Comparison of ENCODE assay signal across 13 cellular contexts in the genomic region with DNA sequence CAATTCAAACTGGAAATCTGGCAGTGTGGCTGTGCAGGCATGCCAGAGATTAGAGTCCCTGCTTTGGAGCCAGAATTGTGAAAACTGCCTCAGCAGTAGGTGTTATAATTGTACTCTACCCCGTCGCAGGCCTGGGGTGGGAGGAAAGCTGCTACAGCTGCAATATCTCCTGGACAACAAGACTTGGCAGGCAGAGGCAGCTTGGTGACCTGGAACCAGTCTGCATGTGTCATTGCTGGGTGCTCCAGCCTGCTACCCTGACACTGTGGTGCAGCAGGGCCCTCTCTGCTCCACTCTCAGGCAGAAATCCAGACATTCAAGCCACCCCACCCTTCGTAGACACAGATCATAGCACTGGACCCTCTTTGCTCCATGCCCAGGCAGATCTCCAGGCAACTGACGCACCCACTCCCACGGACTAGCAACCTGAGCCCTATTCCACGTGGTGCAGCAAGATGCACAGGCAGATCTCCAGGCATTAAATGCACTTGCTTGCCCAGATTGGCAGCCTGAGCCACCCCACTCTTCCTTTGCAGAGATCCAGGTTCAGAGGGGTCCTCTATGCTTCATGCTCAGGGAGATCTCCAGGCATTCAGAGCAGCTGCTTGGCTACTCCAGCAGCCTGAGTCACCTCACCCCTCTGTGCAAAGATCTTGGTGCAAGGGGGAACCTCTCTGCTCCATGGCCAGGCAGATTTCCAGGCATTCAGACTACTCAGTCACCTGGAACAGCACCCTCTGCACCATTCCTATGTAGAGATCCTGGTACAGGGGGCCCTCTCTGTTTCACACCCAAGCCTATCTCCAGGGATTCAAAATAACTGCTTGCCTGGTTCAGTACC.
DNase-seq lines count a peak whose midpoint lies in the region; ATAC-seq and TF ChIP-seq lines count a peak whose summit lies in the region.
"Had no signal": no experiment of that assay in that cellular context is flagged by ENCODE, and none has a peak within 500 bp of the region (broad histone marks: within the 10 kb centered on the region; RNA-seq: fewer than 3 reads in every experiment).

No MANE protein-coding gene starts in this region.

- H3K36me3 ChIP-seq in BE2C: no peaks in the 10 kb centered on the region
- no peaks in the 10 kb centered on the region for H3K36me3 ChIP-seq in fibroblast of lung (ENCODE audit: control insufficient read depth, insufficient read depth, low read length)

- no peak overlapping the region for H3K4me2 ChIP-seq in fibroblast of lung (ENCODE audit: extremely low read depth, insufficient read depth, low read length)

- no peak overlapping the region for H3K4me3 Mint-ChIP-seq in mesothelial cell of epicardium
- H3K4me3 Mint-ChIP-seq: memory B cell; T-helper 2 cell treated with Interferon-gamma antibody and Interleukin-4, amounts not matched to agents 5 μg/mL and 100 μg/mL, for 36 hours had no signal

- no peak overlapping the region for H2AFZ ChIP-seq in fibroblast of lung (ENCODE audit: low read length)

- H3K27me3 ChIP-seq in BE2C (no peaks in the 10 kb centered on the region), fibroblast of lung (ENCODE audit: control insufficient read depth, insufficient read depth, low read length) (no peaks in the 10 kb centered on the region)
- H3K27me3 ChIP-seq: body of pancreas had no signal

- no peak overlapping the region for H3K27ac Mint-ChIP-seq in mesothelial cell of epicardium
- H3K27ac Mint-ChIP-seq: memory B cell; T-helper 2 cell treated with Interferon-gamma antibody and Interleukin-4, amounts not matched to agents 5 μg/mL and 100 μg/mL, for 36 hours had no signal

- TF ChIP-seq CTCF in BE2C (IDR thresholded peaks at IDR 0.05; ENCODE audit: low read depth, low read length) (no peak), RWPE1 (conservative IDR thresholded peaks at IDR 0.05; ENCODE audit: low read depth) (no peak), fibroblast of lung (conservative IDR thresholded peaks at IDR 0.05 in 1 of 2, IDR thresholded peaks at IDR 0.05 in 1 of 2; ENCODE audit: low read depth in 1 of 2, low read length in 2 of 2) (no peak), omental fat pad (IDR thresholded peaks at IDR 0.05) (no peak), mesothelial cell of epicardium (IDR thresholded peaks at IDR 0.05; ENCODE audit: unreplicated experiment) (no peak)

- H3K4me1 Mint-ChIP-seq in mesothelial cell of epicardium: no peaks in the 10 kb centered on the region
- H3K4me1 Mint-ChIP-seq: memory B cell had no signal

- H3K36me3 Mint-ChIP-seq in mesothelial cell of epicardium: peaks cover 43% of the 10 kb centered on the region

- POLR2A ChIA-PET in RWPE1 (lab: Yijun Ruan, JAX; ENCODE audit: low non-redundant PET): no interaction called here

- H3K9me3 ChIP-seq in BE2C (no peaks in the 10 kb centered on the region), fibroblast of lung (ENCODE audit: control insufficient read depth, insufficient read depth, low read depth, low read length) (no peaks in the 10 kb centered on the region)
- H3K9me3 ChIP-seq: body of pancreas had no signal

- DNase-seq in BE2C (peak; percentile 68), RWPE1 (ENCODE audit: low spot score) (no peak), fibroblast of lung (ENCODE audit: low read depth in 2 of 2) (peak; percentile 24 to 36), medulla oblongata (ENCODE audit: extremely low spot score) (peak; percentile 6), DMS153 (lab: John Stamatoyannopoulos, UW) (no peak), omental fat pad (ENCODE audit: low spot score) (no peak), mesothelial cell of epicardium (ENCODE audit: low spot score in 2 of 2, unreplicated experiment in 2 of 2) (no peak), NOMO-1 (lab: John Stamatoyannopoulos, UW; ENCODE audit: unreplicated experiment in 2 of 2) (no peak)
- DNase-seq: activated CD4-positive, alpha-beta T cell treated with anti-CD3 and anti-CD28 coated beads, Interleukin-2, amount 50 U/mL, for 4 hours; NCI-H226 had no signal

- CTCF ChIA-PET in RWPE1 (lab: Yijun Ruan, JAX): no interaction called here

- H3K27ac ChIP-seq in RWPE1 (peak overlapping the region; percentile 39), fibroblast of lung (ENCODE audit: insufficient read depth, low read length) (no peak overlapping the region)
- H3K27ac ChIP-seq: body of pancreas had no signal

- no peaks in the 10 kb centered on the region for H4K20me1 ChIP-seq in fibroblast of lung (ENCODE audit: control insufficient read depth, extremely low read depth, insufficient read depth, low read length)

- no peak for ATAC-seq in omental fat pad (ENCODE audit: low FRiP score)
- ATAC-seq: body of pancreas had no signal

- H3K79me2 ChIP-seq in fibroblast of lung (ENCODE audit: control insufficient read depth, insufficient read depth, low read length): no peaks in the 10 kb centered on the region

- no peaks in the 10 kb centered on the region for H3K27me3 Mint-ChIP-seq in mesothelial cell of epicardium (ENCODE audit: low read depth)
- H3K27me3 Mint-ChIP-seq: memory B cell had no signal

- H3K4me3 ChIP-seq in BE2C (ENCODE audit: low read depth, low read length): no peak overlapping the region
- H3K4me3 ChIP-seq in fibroblast of lung (replicated peaks in 1 of 4; ENCODE audit: control extremely low read depth in 1 of 4, insufficient read depth in 1 of 4, low read depth in 3 of 4, low read length in 4 of 4): no peak overlapping the region
- H3K4me3 ChIP-seq: body of pancreas had no signal

- H3K4me1 ChIP-seq in BE2C: no peaks in the 10 kb centered on the region; the same call in none of the 2 replicates
- no peaks in the 10 kb centered on the region for H3K4me1 ChIP-seq in fibroblast of lung (ENCODE audit: control insufficient read depth, extremely low read depth, insufficient read depth, low read length)
- H3K4me1 ChIP-seq: body of pancreas had no signal

- peaks cover 31% of the 10 kb centered on the region for H3K9me3 Mint-ChIP-seq in mesothelial cell of epicardium

- no peak overlapping the region for H3K9ac ChIP-seq in fibroblast of lung (ENCODE audit: insufficient read depth, low read length)

Comparison
In these comparisons a context has a peak if more than half of its experiments do, and no peak if none do; other contexts are left out.
1. DNase-seq: peak in BE2C (single experiment), fibroblast of lung (2 of 2) and medulla oblongata (single experiment); none in RWPE1 (single experiment), DMS153 (single experiment), omental fat pad (single experiment), mesothelial cell of epicardium (0 of 2) and NOMO-1 (0 of 2).